8 cellular contexts compared by ENCODE assay signal in genomic region chr17:8151641-8152111, GRCh38. TPM values are rescaled to one million over a fixed set of nuclear protein-coding genes. Genes with fewer than 3 reads are reported as not detected.
DNase-seq lines count a peak whose midpoint lies in the region; ATAC-seq and TF ChIP-seq lines count a peak whose summit lies in the region.

No MANE protein-coding gene starts in this region.

- TF ChIP-seq EP300 in ovary (IDR thresholded peaks at IDR 0.05): peak; percentile 80

- H3K4me3 ChIP-seq in Jurkat, Clone E6-1 (ENCODE audit: low read length): peak overlapping the region; percentile 95
- peak overlapping the region; percentile 56 for H3K4me3 ChIP-seq in ovary

- peaks cover 20% of the 10 kb centered on the region for H3K36me3 Mint-ChIP-seq in activated naive CD8-positive, alpha-beta T cell treated with anti-CD3 and anti-CD28 coated beads, Interleukin-2, amount 50 U/mL, for 24 hours (ENCODE audit: low read depth)

- no peaks in the 10 kb centered on the region for H3K9me3 ChIP-seq in ovary

- no peak overlapping the region for H3K27ac Mint-ChIP-seq in activated naive CD8-positive, alpha-beta T cell treated with anti-CD3 and anti-CD28 coated beads, Interleukin-2, amount 50 U/mL, for 24 hours

- peaks cover 12% of the 10 kb centered on the region for H3K4me1 ChIP-seq in ovary (ENCODE audit: insufficient read depth)

- no peaks in the 10 kb centered on the region for H3K36me3 ChIP-seq in ovary

- H3K27me3 Mint-ChIP-seq in activated naive CD8-positive, alpha-beta T cell treated with anti-CD3 and anti-CD28 coated beads, Interleukin-2, amount 50 U/mL, for 24 hours: no peaks in the 10 kb centered on the region

- TF ChIP-seq CTCF in ovary (IDR thresholded peaks at IDR 0.05): no peak

- H3K4me3 Mint-ChIP-seq in activated naive CD8-positive, alpha-beta T cell treated with anti-CD3 and anti-CD28 coated beads, Interleukin-2, amount 50 U/mL, for 24 hours: no peak overlapping the region

- no peak for ATAC-seq in activated naive CD8-positive, alpha-beta T cell treated with anti-CD3 and anti-CD28 coated beads, Interleukin-2, amount 50 U/mL, for 24 hours
- ATAC-seq in Right ventricle myocardium superior (ENCODE audit: poor library complexity) (peak; percentile 28), HG02870 (IDR thresholded peaks at IDR 0.05; ENCODE audit: unreplicated experiment) (no peak), GM21360 (IDR thresholded peaks at IDR 0.05; ENCODE audit: unreplicated experiment) (no peak), GM18870 (IDR thresholded peaks at IDR 0.05; ENCODE audit: unreplicated experiment) (no peak)

- 0 to 1% (median 1%) methylated on average over 22 of the region's 22 CpGs for WGBS in ovary, 3 donors

- TF ChIP-seq POLR2A in ovary (IDR thresholded peaks at IDR 0.05): no peak

- peak overlapping the region; percentile 94 to 96 for H3K27ac ChIP-seq in ovary

- H3K9me3 Mint-ChIP-seq in activated naive CD8-positive, alpha-beta T cell treated with anti-CD3 and anti-CD28 coated beads, Interleukin-2, amount 50 U/mL, for 24 hours: no peaks in the 10 kb centered on the region

- DNase-seq in COLO668 (lab: John Stamatoyannopoulos, UW; ENCODE audit: unreplicated experiment): peak; percentile 31
- DNase-seq in Jurkat, Clone E6-1 (ENCODE audit: low read depth, low spot score): no peak
- DNase-seq in activated naive CD8-positive, alpha-beta T cell treated with anti-CD3 and anti-CD28 coated beads, Interleukin-2, amount 50 U/mL, for 24 hours: peak; percentile 54
- peak; percentile 97 for DNase-seq in Right ventricle myocardium superior
- DNase-seq in ovary: peak; percentile 88 to 96 (median 88)

- peaks cover 52% of the 10 kb centered on the region for H3K4me1 Mint-ChIP-seq in activated naive CD8-positive, alpha-beta T cell treated with anti-CD3 and anti-CD28 coated beads, Interleukin-2, amount 50 U/mL, for 24 hours

- intact Hi-C loops in Right ventricle myocardium superior (cut with DNase I): no loop called here
- intact Hi-C loops in ovary (cut with DNase I): loop anchor here in 1 of 4 donors (10.0 kb wide), 1 partner anchor 307 kb away; no protein-coding TSS in a partner anchor

- H3K27me3 ChIP-seq in ovary: no peaks in the 10 kb centered on the region

RNA-seq across cellular contexts. Expression of gene PER1, which starts 0.5 kb away (rescaled TPM):
- polyA plus RNA-seq in Jurkat, Clone E6-1 (2012; ENCODE audit: insufficient read depth, insufficient read length): 27.8 TPM
- 124 TPM for total RNA-seq in Right ventricle myocardium superior
- total RNA-seq in ovary: 100 to 1,000 TPM in 6 of 7 donors, 10 to 100 TPM in 1; 74.9 to 394 (median 165) TPM
- 100 to 1,000 TPM in 1 of 2 donors, 10 to 100 TPM in 1; 12.8 to 164 TPM for polyA plus RNA-seq in ovary

RNA-seq across cellular contexts. Expression of gene VAMP2, which starts 11.1 kb away (rescaled TPM):
- polyA plus RNA-seq in Jurkat, Clone E6-1 (2012; ENCODE audit: insufficient read depth, insufficient read length): 42.6 TPM
- total RNA-seq in Right ventricle myocardium superior (54.8 TPM), ovary (100 to 1,000 TPM in 4 of 7 donors, 10 to 100 TPM in 3; 35.5 to 147 (median 118) TPM)
- 100 to 1,000 TPM in 1 of 2 donors, 10 to 100 TPM in 1; 99.2 to 233 TPM for polyA plus RNA-seq in ovary

RNA-seq across cellular contexts. Expression of gene TMEM107, which starts 24.5 kb away (rescaled TPM):
- polyA plus RNA-seq in Jurkat, Clone E6-1 (2012; ENCODE audit: insufficient read depth, insufficient read length): 16.5 TPM
- total RNA-seq in Right ventricle myocardium superior (7.1 TPM), ovary (10 to 100 TPM in 5 of 7 donors, 1 to 10 TPM in 2; 7.5 to 57.6 (median 16.1) TPM)
- polyA plus RNA-seq in ovary: 10 to 100 TPM in 1 of 2 donors, 1 to 10 TPM in 1; 8.2 to 10.3 TPM

RNA-seq across cellular contexts. Expression of gene HES7, which starts 27.8 kb away (rescaled TPM):
- 2.3 TPM for polyA plus RNA-seq in Jurkat, Clone E6-1 (2012; ENCODE audit: insufficient read depth, insufficient read length)
- 0.13 TPM for total RNA-seq in Right ventricle myocardium superior
- under 1 TPM in 6 of 7 donors, not detected in 1; 0.11 to 0.97 (median 0.81) TPM for total RNA-seq in ovary
- under 1 TPM in 1 of 2 donors, not detected in 1; 0.25 TPM for polyA plus RNA-seq in ovary

RNA-seq across cellular contexts. Expression of gene ALOXE3, which starts 33.4 kb away (rescaled TPM):
- polyA plus RNA-seq in Jurkat, Clone E6-1 (2012; ENCODE audit: insufficient read depth, insufficient read length): 0.38 TPM
- total RNA-seq in Right ventricle myocardium superior (not detected), ovary (not detected)
- under 1 TPM in 1 of 2 donors, not detected in 1; 0.07 TPM for polyA plus RNA-seq in ovary
